ENCODE assay signal across 8 cellular contexts in genomic region chr6:41028618-41029486, GRCh38. TPM values are rescaled to one million over a fixed set of nuclear protein-coding genes. Genes with fewer than 3 reads are reported as not detected.
DNase-seq lines count a peak whose midpoint lies in the region; ATAC-seq and TF ChIP-seq lines count a peak whose summit lies in the region.

No MANE protein-coding gene starts in this region.

- no peaks in the 10 kb centered on the region for H3K4me1 ChIP-seq in A673 (ENCODE audit: insufficient read depth, low read length, poor library complexity, severe bottlenecking)

- no peaks in the 10 kb centered on the region for H3F3A ChIP-seq in SU-DHL-6 (ENCODE audit: insufficient read depth)

- H3K9me2 ChIP-seq in SU-DHL-6 (replicated peaks; ENCODE audit: insufficient read depth, low read length): no peaks in the 10 kb centered on the region

- H3K79me2 ChIP-seq in SU-DHL-6 (ENCODE audit: insufficient read depth, low read length): no peaks in the 10 kb centered on the region

- intact Hi-C loops in A673 (cut with micrococcal nuclease; ENCODE audit: unreplicated experiment): loop anchor here (5.0 to 10.0 kb wide), 2 partner anchors 714 to 1667 kb away; no protein-coding TSS in a partner anchor

- H3K9me3 ChIP-seq in A673 (ENCODE audit: low read depth, low read length, poor library complexity, severe bottlenecking) (no peaks in the 10 kb centered on the region), SU-DHL-6 (ENCODE audit: insufficient read depth, low read length) (no peaks in the 10 kb centered on the region)

- peak overlapping the region; percentile 36 for H3K4me2 ChIP-seq in SU-DHL-6 (ENCODE audit: low read depth, low read length, poor library complexity, severe bottlenecking)

- ATAC-seq in GM21423 (IDR thresholded peaks at IDR 0.05; ENCODE audit: unreplicated experiment): peak; percentile 32

- H3K36me3 ChIP-seq in A673 (ENCODE audit: insufficient read depth, low read length, poor library complexity, severe bottlenecking): no peaks in the 10 kb centered on the region
- no peaks in the 10 kb centered on the region for H3K36me3 ChIP-seq in SU-DHL-6 (ENCODE audit: low read length)

- peak overlapping the region; percentile 91 for H2AFZ ChIP-seq in SU-DHL-6 (ENCODE audit: low read depth, low read length, severe bottlenecking)

- no peaks in the 10 kb centered on the region for H4K20me1 ChIP-seq in SU-DHL-6 (ENCODE audit: low read depth, low read length)

- H3K9ac ChIP-seq in SU-DHL-6 (ENCODE audit: low read length): peak overlapping the region; percentile 46; the same call in 1 of the 2 replicates

- H3K4me3 ChIP-seq in A673 (ENCODE audit: low read depth, low read length, poor library complexity, severe bottlenecking): peak overlapping the region; percentile 31
- H3K4me3 ChIP-seq in SU-DHL-6 (ENCODE audit: insufficient read depth, low read length, poor library complexity, severe bottlenecking): no peak overlapping the region
- peak overlapping the region; percentile 42 to 53 for H3K4me3 ChIP-seq in foreskin fibroblast (ENCODE audit: low read depth in 1 of 2, low read length in 2 of 2)
- H3K4me3 ChIP-seq in retinal pigment epithelial cell (ENCODE audit: low read length): peak overlapping the region; percentile 53

- BruUV-seq in A673 (replicated peaks; lab: Mats Ljungman, UMichigan): no TSS peak

- TF ChIP-seq CTCF in A673 (conservative IDR thresholded peaks at IDR 0.05; ENCODE audit: low read depth, low read length) (no peak), SU-DHL-6 (IDR thresholded peaks at IDR 0.05; ENCODE audit: insufficient read depth, low read length, poor library complexity, severe bottlenecking) (no peak), foreskin fibroblast (IDR thresholded peaks at IDR 0.05; ENCODE audit: low read depth, low read length) (no peak), retinal pigment epithelial cell (conservative IDR thresholded peaks at IDR 0.05; ENCODE audit: low read depth, low read length) (no peak)

- POLR2A ChIA-PET in A673 (lab: Charles Lee; ENCODE audit: low non-redundant PET): no interaction called here

- H3K27ac ChIP-seq in A673 (ENCODE audit: low read depth, low read length, poor library complexity, severe bottlenecking) (no peak overlapping the region), SU-DHL-6 (ENCODE audit: low read depth, low read length) (no peak overlapping the region)

- H3K27me3 ChIP-seq in A673 (replicated peaks; ENCODE audit: insufficient read depth, low read depth, low read length, poor library complexity) (no peaks in the 10 kb centered on the region), SU-DHL-6 (ENCODE audit: low read length) (no peaks in the 10 kb centered on the region)

- no peak for DNase-seq in A673 (ENCODE audit: low spot score)
- peak in 1 of 2 donors; percentile 11 for DNase-seq in foreskin fibroblast
- no peak for DNase-seq in retinal pigment epithelial cell (ENCODE audit: low read depth)
- no peak for DNase-seq in KG1 (lab: John Stamatoyannopoulos, UW)
- no peak for DNase-seq in effector CD4-positive, alpha-beta T cell
- no peak for DNase-seq in AG08395 (ENCODE audit: low spot score)

- CTCF ChIA-PET in A673 (lab: Charles Lee): interaction anchor here (0.5 to 1.6 kb wide), 5 partner anchors 10 to 1666 kb away, joined by 3 to 12 read pairs (median 4); no protein-coding TSS in a partner anchor

RNA-seq across cellular contexts. Expression of gene UNC5CL, which starts 10.2 kb away (rescaled TPM):
- 0.41 and 1.2 TPM in 2 replicates for total RNA-seq in A673 (2021)

RNA-seq across cellular contexts. Expression of gene TSPO2, which starts 13.4 kb away (rescaled TPM):
- total RNA-seq in A673 (2021): not detected in 2 replicates

RNA-seq across cellular contexts. Expression of gene APOBEC2, which starts 24.1 kb away (rescaled TPM):
- not detected in 2 replicates for total RNA-seq in A673 (2021)

RNA-seq across cellular contexts. Expression of gene OARD1, which starts 43.3 kb away (rescaled TPM):
- total RNA-seq in A673 (2021): 27.3 and 30.4 TPM in 2 replicates

RNA-seq across cellular contexts. Expression of gene NFYA, which starts 43.9 kb away (rescaled TPM):
- total RNA-seq in A673 (2021): 38.8 and 45.4 TPM in 2 replicates
